Comparison of ENCODE assay signal across 16 cellular contexts in the genomic region with DNA sequence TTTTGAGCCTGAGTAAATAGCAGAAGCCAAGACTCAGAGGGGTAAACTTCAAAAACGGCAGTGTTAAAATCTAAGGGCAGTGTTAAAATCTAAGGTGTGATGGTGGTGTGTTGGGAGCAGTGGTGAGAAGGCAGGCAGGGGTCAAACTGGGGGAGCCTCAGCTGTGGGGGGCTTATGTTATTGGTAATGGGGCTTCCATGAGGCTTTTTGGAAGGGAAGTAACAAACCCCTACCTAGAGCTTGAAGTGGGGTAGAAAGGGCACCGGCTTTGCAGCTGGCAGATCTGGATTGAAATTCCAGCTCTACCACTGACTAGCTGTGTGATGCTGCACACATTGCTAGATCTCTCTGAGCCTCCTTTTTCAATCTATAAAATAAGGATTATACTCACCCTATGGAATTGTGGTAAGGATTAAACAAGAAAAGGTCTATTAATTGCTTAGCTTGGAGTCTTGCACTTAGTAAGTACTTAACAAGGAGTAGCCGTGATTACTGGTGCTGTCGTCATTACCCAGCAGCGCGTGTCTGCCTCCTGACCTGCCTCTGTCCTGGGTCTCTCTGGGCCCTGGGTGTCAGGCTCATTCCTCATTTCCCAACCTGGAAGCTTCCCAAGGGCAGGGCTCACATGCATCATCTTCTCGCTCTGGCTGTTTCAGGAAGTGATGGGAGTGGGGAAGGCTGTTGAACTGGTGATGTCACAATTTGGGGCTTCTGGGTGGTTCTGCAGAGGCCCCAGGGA. TPM values are rescaled to one million over a fixed set of nuclear protein-coding genes. Genes with fewer than 3 reads are reported as not detected.
DNase-seq lines count a peak whose midpoint lies in the region; ATAC-seq and TF ChIP-seq lines count a peak whose summit lies in the region.
"Had no signal": no experiment of that assay in that cellular context is flagged by ENCODE, and none has a peak within 500 bp of the region (broad histone marks: within the 10 kb centered on the region; RNA-seq: fewer than 3 reads in every experiment).

No MANE protein-coding gene starts in this region.

- TF ChIP-seq CTCF in heart right ventricle (IDR thresholded peaks at IDR 0.05), result no peak
- no peak for TF ChIP-seq CTCF in MCF 10A (IDR thresholded peaks at IDR 0.05; ENCODE audit: unreplicated experiment)
- TF ChIP-seq CTCF in foreskin keratinocyte (conservative IDR thresholded peaks at IDR 0.05), result no peak
- TF ChIP-seq CTCF in tibial artery (IDR thresholded peaks at IDR 0.05), result no peak

- H3K36me3 ChIP-seq in heart right ventricle, result no peaks in the 10 kb centered on the region
- no peaks in the 10 kb centered on the region for H3K36me3 ChIP-seq in tibial artery
- H3K36me3 ChIP-seq: uterus had no signal

- peaks cover 6 to 29% (median 15%) of the 10 kb centered on the region in 9 donors for H3K4me1 ChIP-seq in heart right ventricle
- H3K4me1 ChIP-seq in foreskin keratinocyte, result peaks cover 42% of the 10 kb centered on the region
- peaks cover 0 to 28% (median 2%) of the 10 kb centered on the region in 4 donors for H3K4me1 ChIP-seq in tibial artery

- no peak overlapping the region for H3K27ac ChIP-seq in heart right ventricle
- H3K27ac ChIP-seq in foreskin keratinocyte, result peak overlapping the region; percentile 62
- no peak overlapping the region for H3K27ac ChIP-seq in tibial artery
- H3K27ac ChIP-seq: uterus had no signal

- H3K9me3 ChIP-seq in heart right ventricle (no peaks in the 10 kb centered on the region), tibial artery (no peaks in the 10 kb centered on the region)
- H3K9me3 ChIP-seq: uterus had no signal

- no peaks in the 10 kb centered on the region for H3K27me3 Mint-ChIP-seq in MCF 10A (ENCODE audit: insufficient read depth, unreplicated experiment)

- H3K27ac Mint-ChIP-seq in MCF 10A (ENCODE audit: low read depth, unreplicated experiment), result peak overlapping the region; percentile 89

- TSS peak; percentile 98 for BruUV-seq in MCF 10A (replicated peaks; lab: Mats Ljungman, UMichigan)

- H3K4me3 ChIP-seq in heart right ventricle (no peak overlapping the region), tibial artery (no peak overlapping the region)
- H3K4me3 ChIP-seq: uterus had no signal

- DNase-seq in left cardiac atrium, result peak; percentile 35
- DNase-seq in heart right ventricle, result no peak
- DNase-seq in MCF 10A (ENCODE audit: unreplicated experiment), result peak; percentile 97
- peak in 1 of 2 donors; percentile 78 for DNase-seq in foreskin keratinocyte
- DNase-seq in tibial artery, result peak; percentile 64 to 66
- no peak for DNase-seq in foreskin melanocyte
- DNase-seq in DMS114 treated with DMSO at 0.1 percent for 48 hours (lab: John Stamatoyannopoulos, UW; ENCODE audit: unreplicated experiment), result no peak
- DNase-seq: ACHN; activated T-cell treated with anti-CD3 and anti-CD28 coated beads, Interleukin-2, amount 50 U/mL, for 4 hours; DMS79 treated with DMSO at 0.1 percent for 48 hours; islet precursor cell; NCI-H510A; SIG-M5 had no signal

- POLR2A ChIA-PET in MCF 10A (lab: Yijun Ruan, JAX), result interaction anchor here (0.7 to 2.6 kb wide), 16 partner anchors 10 to 651 kb away, joined by 3 to 16 read pairs (median 4); a partner anchor contains a TSS

- ATAC-seq in left cardiac atrium (peak; percentile 23 to 58), heart right ventricle (no peak), foreskin keratinocyte (peak; percentile 3), GM18519 (IDR thresholded peaks at IDR 0.05; ENCODE audit: low FRiP score, unreplicated experiment) (no peak)
- ATAC-seq: activated T-cell treated with anti-CD3 and anti-CD28 coated beads, Interleukin-2, amount 50 U/mL, for 4 hours had no signal

- peaks cover 78% of the 10 kb centered on the region for H3K4me1 Mint-ChIP-seq in MCF 10A (ENCODE audit: insufficient read depth, unreplicated experiment)

- no peaks in the 10 kb centered on the region for H3K9me3 Mint-ChIP-seq in MCF 10A (ENCODE audit: unreplicated experiment)
- H3K9me3 Mint-ChIP-seq: activated T-cell treated with anti-CD3 and anti-CD28 coated beads, Interleukin-2, amount 50 U/mL, for 4 hours; nephron had no signal

- no peaks in the 10 kb centered on the region for H3K36me3 Mint-ChIP-seq in MCF 10A (ENCODE audit: insufficient read depth, unreplicated experiment)

- WGBS in heart right ventricle, 2 donors, result 75 to 83% methylated on average over 7 of the region's 7 CpGs

- peaks cover 0 to 10% (median 0%) of the 10 kb centered on the region in 7 donors for H3K27me3 ChIP-seq in heart right ventricle
- H3K27me3 ChIP-seq in foreskin keratinocyte, result no peaks in the 10 kb centered on the region
- H3K27me3 ChIP-seq in tibial artery, result no peaks in the 10 kb centered on the region
- H3K27me3 ChIP-seq: uterus had no signal

- intact Hi-C loops in left cardiac atrium (cut with DNase I), result loop anchor here in 1 of 2 donors (10.0 kb wide), 1 partner anchor 64 kb away; a partner anchor contains a TSS
- intact Hi-C loops in heart right ventricle (cut with DNase I), result loop anchor here in 2 of 10 donors (5.0 to 10.0 kb wide), 2 partner anchors 64 to 67 kb away; a partner anchor contains a TSS
- intact Hi-C loops in MCF 10A (cut with micrococcal nuclease), result loop anchor here (10.0 kb wide), 1 partner anchor 664 kb away; no protein-coding TSS in a partner anchor
- intact Hi-C loops in tibial artery (cut with DNase I; ENCODE audit: low total_unique reads), result no loop called here

- CTCF ChIA-PET in MCF 10A (lab: Yijun Ruan, JAX), result interaction anchor here (0.6 to 1.5 kb wide), 12 partner anchors 9 to 838 kb away, joined by 3 to 5 read pairs (median 3); no protein-coding TSS in a partner anchor

- H3K4me3 Mint-ChIP-seq in MCF 10A (ENCODE audit: unreplicated experiment), result no peak overlapping the region
- H3K4me3 Mint-ChIP-seq: activated T-cell treated with anti-CD3 and anti-CD28 coated beads, Interleukin-2, amount 50 U/mL, for 4 hours; nephron had no signal

RNA-seq across cellular contexts. Expression of a gene that starts 18.5 kb away (rescaled TPM):
- total RNA-seq in left cardiac atrium (under 1 TPM in 1 of 2 donors, not detected in 1; 0.44 TPM), heart right ventricle (under 1 TPM in 9 of 10 donors, not detected in 1; 0.07 to 0.79 (median 0.16) TPM), MCF 10A (2022) (27.4 and 52.3 TPM in 2 replicates), foreskin keratinocyte (2.5 and 5.3 TPM in 2 replicates)
- polyA plus RNA-seq in heart right ventricle (under 1 TPM; 0.07 to 0.32 TPM), foreskin keratinocyte (2.2 and 4.1 TPM in 2 replicates)

RNA-seq across cellular contexts. Expression of a gene that starts 22.7 kb away (rescaled TPM):
- 10 to 100 TPM in 1 of 2 donors, 1 to 10 TPM in 1; 1.0 to 34.3 TPM for total RNA-seq in left cardiac atrium
- total RNA-seq in heart right ventricle, result 10 to 100 TPM in 1 of 10 donors, 1 to 10 TPM in 4, under 1 TPM in 2, not detected in 3; 0.59 to 10.8 (median 2.3) TPM
- polyA plus RNA-seq in heart right ventricle, result 1 to 10 TPM in 1 of 2 donors, under 1 TPM in 1; 0.88 to 1.4 TPM
- 2,379 and 3,360 TPM in 2 replicates for total RNA-seq in MCF 10A (2022)
- total RNA-seq in foreskin keratinocyte, result 512 and 2,317 TPM in 2 replicates
- polyA plus RNA-seq in foreskin keratinocyte, result 509 and 2,315 TPM in 2 replicates

Comparison
In these comparisons a context has a peak if more than half of its experiments do, and no peak if none do; other contexts are left out.
1. ATAC-seq: peak in left cardiac atrium (2 of 2) and foreskin keratinocyte (single experiment); none in heart right ventricle (0 of 8) and GM18519 (single experiment).
2. DNase-seq: peak in left cardiac atrium (single experiment), MCF 10A (single experiment) and tibial artery (2 of 2); none in heart right ventricle (0 of 2), foreskin melanocyte (single experiment) and DMS114 treated with DMSO at 0.1 percent for 48 hours (single experiment).
3. RNA of a gene that starts 22.7 kb away (total RNA-seq): 2,379 to 3,360 TPM in MCF 10A and 512 to 2,317 TPM in foreskin keratinocyte; 1.0 to 34.3 TPM in left cardiac atrium and 0.59 to 10.8 TPM in heart right ventricle; every median in the first group is over 10 times any median in the second.